Comparison of ENCODE assay signal across 8 cellular contexts in genomic region chrX:40644175-40644574, GRCh38. TPM values are rescaled to one million over a fixed set of nuclear protein-coding genes. Genes with fewer than 3 reads are reported as not detected.
A peak's percentile ranks its signal among the peaks of the same experiment; 100 is the strongest.
DNase-seq lines count a peak whose midpoint lies in the region; ATAC-seq, FAIRE-seq and TF ChIP-seq lines count a peak whose summit lies in the region.

No MANE protein-coding gene starts in this region.

- no peak for ATAC-seq in GM21367 (IDR thresholded peaks at IDR 0.05; ENCODE audit: unreplicated experiment)

- CTCF ChIA-PET in endothelial cell of umbilical vein (lab: Charles Lee) = interaction anchor here (0.5 to 3.2 kb wide), 3 partner anchors 100 to 386 kb away, joined by 3 to 22 read pairs (median 4); no protein-coding TSS in a partner anchor

- H3K4me2 ChIP-seq in OCI-LY1 (ENCODE audit: low read length) (peak overlapping the region; percentile 83), endothelial cell of umbilical vein (ENCODE audit: insufficient read depth, low read length) (peak overlapping the region; percentile 95), osteoblast (ENCODE audit: insufficient read depth, low read length) (peak overlapping the region; percentile 81)

- H3K9me2 ChIP-seq in OCI-LY1 (ENCODE audit: low read depth, low read length) = no peaks in the 10 kb centered on the region

- no TSS peak for BruUV-seq in endothelial cell of umbilical vein (replicated peaks; lab: Mats Ljungman, UMichigan)

- H3K27me3 ChIP-seq in OCI-LY1 (ENCODE audit: insufficient read depth, low read length) = no peaks in the 10 kb centered on the region
- no peaks in the 10 kb centered on the region for H3K27me3 ChIP-seq in endothelial cell of umbilical vein (ENCODE audit: control insufficient read depth in 2 of 2, insufficient read depth in 2 of 2, low read length in 2 of 2)
- H3K27me3 ChIP-seq in osteoblast (ENCODE audit: insufficient read depth, low read length) = no peaks in the 10 kb centered on the region

- H4K20me1 ChIP-seq in OCI-LY1 (ENCODE audit: insufficient read depth, low read length) (no peaks in the 10 kb centered on the region), endothelial cell of umbilical vein (replicated peaks; ENCODE audit: control insufficient read depth, extremely low read depth, insufficient read depth, low read length) (no peaks in the 10 kb centered on the region), osteoblast (ENCODE audit: insufficient read depth, low read length) (peaks cover 18% of the 10 kb centered on the region)

- H3K4me3 ChIP-seq in OCI-LY1 (ENCODE audit: low read depth, low read length, poor library complexity, severe bottlenecking) (peak overlapping the region; percentile 59), endothelial cell of umbilical vein (replicated peaks in 1 of 3; ENCODE audit: insufficient read depth in 1 of 3, low read depth in 1 of 3, low read length in 3 of 3) (peak overlapping the region in 1 of 3 experiments; percentile 74), osteoblast (ENCODE audit: insufficient read depth, low read length) (peak overlapping the region; percentile 60)

- dilution Hi-C loops in endothelial cell of umbilical vein (cut with MboI; ENCODE audit: extremely low pct_ligation_motif_present, low sequenced_read_pairs) = no loop called here

- intact Hi-C loops in endothelial cell of umbilical vein (cut with micrococcal nuclease) = loop anchor here (2.0 kb wide), 1 partner anchor 63 kb away; the partner anchor contains the start of gene ATP6AP2

- H3K9ac ChIP-seq in OCI-LY1 (ENCODE audit: low read length) = peak overlapping the region; percentile 57
- H3K9ac ChIP-seq in endothelial cell of umbilical vein (replicated peaks; ENCODE audit: extremely low read depth, insufficient read depth, low read length) = peak overlapping the region; percentile 68

- H2AFZ ChIP-seq in OCI-LY1 (ENCODE audit: low read length) = no peak overlapping the region
- no peak overlapping the region for H2AFZ ChIP-seq in endothelial cell of umbilical vein (ENCODE audit: low read depth, low read length)
- no peak overlapping the region for H2AFZ ChIP-seq in osteoblast (ENCODE audit: low read length)

- peak overlapping the region; percentile 74 for H3K27ac ChIP-seq in OCI-LY1 (ENCODE audit: low read depth, low read length, poor library complexity, severe bottlenecking)
- H3K27ac ChIP-seq in endothelial cell of umbilical vein (ENCODE audit: insufficient read depth, low read depth, low read length) = peak overlapping the region; percentile 80
- H3K27ac ChIP-seq in osteoblast (ENCODE audit: low read depth, low read length) = peak overlapping the region; percentile 30

- H3K79me2 ChIP-seq in OCI-LY1 (ENCODE audit: insufficient read depth, low read length) (peaks cover 14% of the 10 kb centered on the region), endothelial cell of umbilical vein (ENCODE audit: control insufficient read depth, insufficient read depth, low read length) (peaks cover 57% of the 10 kb centered on the region), osteoblast (ENCODE audit: insufficient read depth, low read length) (peaks cover 64% of the 10 kb centered on the region)

- TF ChIP-seq CTCF in OCI-LY1 (IDR thresholded peaks at IDR 0.05; ENCODE audit: low read length) = no peak
- TF ChIP-seq CTCF in endothelial cell of umbilical vein (IDR thresholded peaks at IDR 0.05; ENCODE audit: extremely low read depth in 1 of 2, insufficient read depth in 1 of 2, low read depth in 1 of 2, low read length in 2 of 2) = no peak
- TF ChIP-seq CTCF in osteoblast (IDR thresholded peaks at IDR 0.05; ENCODE audit: extremely low read depth, low read depth, low read length) = no peak
- TF ChIP-seq CTCF in GM10266 (IDR thresholded peaks at IDR 0.05; ENCODE audit: control insufficient read depth, insufficient read depth, low read depth, missing control alignments) = no peak

- H3K4me1 ChIP-seq in OCI-LY1 (ENCODE audit: insufficient read depth, low read length, severe bottlenecking) (peaks cover 23% of the 10 kb centered on the region), endothelial cell of umbilical vein (ENCODE audit: control insufficient read depth, extremely low read depth, insufficient read depth, low read length) (peaks cover 21% of the 10 kb centered on the region), osteoblast (ENCODE audit: insufficient read depth, low read length) (peaks cover 28% of the 10 kb centered on the region)

- POLR2A ChIA-PET in endothelial cell of umbilical vein (lab: Charles Lee) = no interaction called here

- no peak for TF ChIP-seq POLR2A in endothelial cell of umbilical vein (IDR thresholded peaks at IDR 0.05; ENCODE audit: low read depth, low read length)

- H3K9me1 ChIP-seq in endothelial cell of umbilical vein (replicated peaks; ENCODE audit: control insufficient read depth, extremely low read depth, insufficient read depth, low read length) = no peaks in the 10 kb centered on the region

- H3K36me3 ChIP-seq in OCI-LY1 (ENCODE audit: insufficient read depth, low read length) (peaks cover 18% of the 10 kb centered on the region; the same call in 1 of the 2 replicates), endothelial cell of umbilical vein (ENCODE audit: control insufficient read depth in 2 of 2, extremely low read depth in 1 of 2, insufficient read depth in 2 of 2, low read length in 2 of 2) (peaks cover 0 to 3% of the 10 kb centered on the region in 2 experiments), osteoblast (ENCODE audit: insufficient read depth, low read length) (peaks cover 11% of the 10 kb centered on the region)

- no peaks in the 10 kb centered on the region for H3K9me3 ChIP-seq in OCI-LY1 (ENCODE audit: low read length)
- H3K9me3 ChIP-seq in endothelial cell of umbilical vein (replicated peaks; ENCODE audit: control insufficient read depth, insufficient read depth, low read length) = no peaks in the 10 kb centered on the region
- no peaks in the 10 kb centered on the region for H3K9me3 ChIP-seq in osteoblast (ENCODE audit: low read depth, low read length)

- H3F3A ChIP-seq in OCI-LY1 (ENCODE audit: insufficient read depth, low read length) = no peaks in the 10 kb centered on the region

- FAIRE-seq in endothelial cell of umbilical vein (lab: Jason Lieb, UNC) (no peak), HTR-8/SVneo (lab: Jason Lieb, UNC) (no peak)

- peak; percentile 41 for DNase-seq in CMK (ENCODE audit: low read depth)
- DNase-seq in endothelial cell of umbilical vein (ENCODE audit: low read depth, low spot score) = peak; percentile 43
- DNase-seq in osteoblast (ENCODE audit: insufficient read length, low spot score, missing footprints) = peak; percentile 80
- no peak for DNase-seq in HTR-8/SVneo (ENCODE audit: insufficient read length, low spot score)
- no peak for DNase-seq in HuH-7.5 (ENCODE audit: low spot score)
- no peak for DNase-seq in GM10266 (ENCODE audit: extremely low spot score)

TF ChIP-seq in endothelial cell of umbilical vein, 7 proteins besides CTCF, POLR2A, EP300 and RAD21:
- TF ChIP-seq MYC (IDR thresholded peaks at IDR 0.05; ENCODE audit: low read depth, low read length) (no peak), EZH2 (IDR thresholded peaks at IDR 0.05; ENCODE audit: borderline replicate concordance, low read depth, low read length, severe bottlenecking) (no peak), GATA2 (IDR thresholded peaks at IDR 0.05; ENCODE audit: insufficient read depth, insufficient read length, low read depth, low read length) (no peak), POLR2AphosphoS5 (IDR thresholded peaks at IDR 0.05; ENCODE audit: insufficient read depth, low read depth, low read length) (no peak), MAX (IDR thresholded peaks at IDR 0.05; ENCODE audit: insufficient read depth, insufficient read length) (no peak), FOS (IDR thresholded peaks at IDR 0.05; ENCODE audit: borderline replicate concordance, insufficient read depth, low read length) (no peak)

RNA-seq across cellular contexts. Expression of gene CXorf38, which starts 3.2 kb away (rescaled TPM):
- 12.1 and 12.4 TPM in 2 replicates for total RNA-seq in endothelial cell of umbilical vein
- polyA plus RNA-seq in endothelial cell of umbilical vein = 5.2 and 5.9 TPM in 2 replicates
- polyA plus RNA-seq in endothelial cell of umbilical vein (2011; cell fraction: cytosol; rRNA removed) = 6.4 and 6.6 TPM in 2 replicates
- 8.4 and 10.6 TPM in 2 replicates for polyA plus RNA-seq in endothelial cell of umbilical vein (2011; cell fraction: nucleus; rRNA removed)
- polyA plus RNA-seq in endothelial cell of umbilical vein (2012) = 10.6 and 11.9 TPM in 2 replicates
- polyA minus RNA-seq in endothelial cell of umbilical vein = 5.6 and 7.1 TPM in 2 replicates
- polyA minus RNA-seq in endothelial cell of umbilical vein (2011; cell fraction: cytosol; rRNA and poly(A)+ RNA removed) = 6.1 TPM
- 4.5 and 6.4 TPM in 2 replicates for polyA minus RNA-seq in endothelial cell of umbilical vein (2011; cell fraction: nucleus; rRNA and poly(A)+ RNA removed)
- 10.1 and 14.7 TPM in 2 replicates for total RNA-seq in osteoblast

RNA-seq across cellular contexts. Expression of gene MPC1L, which starts 20.9 kb away (rescaled TPM):
- total RNA-seq in endothelial cell of umbilical vein (not detected in 2 replicates), osteoblast (not detected in 2 replicates)
- 0.19 TPM in 1 of 2 replicates, not detected in the other for polyA plus RNA-seq in endothelial cell of umbilical vein
- polyA plus RNA-seq in endothelial cell of umbilical vein (2011; cell fraction: cytosol; rRNA removed) = not detected in 2 replicates
- not detected in 2 replicates for polyA plus RNA-seq in endothelial cell of umbilical vein (2011; cell fraction: nucleus; rRNA removed)
- polyA plus RNA-seq in endothelial cell of umbilical vein (2012) = not detected in 2 replicates
- not detected in 2 replicates for polyA minus RNA-seq in endothelial cell of umbilical vein
- polyA minus RNA-seq in endothelial cell of umbilical vein (2011; cell fraction: cytosol; rRNA and poly(A)+ RNA removed) = not detected
- polyA minus RNA-seq in endothelial cell of umbilical vein (2011; cell fraction: nucleus; rRNA and poly(A)+ RNA removed) = not detected in 2 replicates

Comparison
In these comparisons a context has a peak if more than half of its experiments do, and no peak if none do; other contexts are left out.
1. DNase-seq: peak in CMK (single experiment), endothelial cell of umbilical vein (single experiment) and osteoblast (single experiment); none in HTR-8/SVneo (single experiment), HuH-7.5 (single experiment) and GM10266 (single experiment).
2. H3K27ac ChIP-seq: peak in every context shown above with its lines; median percentile 80 in endothelial cell of umbilical vein; 74 in OCI-LY1; 30 in osteoblast.
3. Peak in every context shown above with its lines, with median percentiles within 50 percentile points of each other: H3K4me2 ChIP-seq.